In genomic region chr15:78750566-78750965, GRCh38 we compare ENCODE assay signal across 9 cellular contexts.
DNase-seq lines count a peak whose midpoint lies in the region; ATAC-seq and TF ChIP-seq lines count a peak whose summit lies in the region.
"Had no signal": no experiment of that assay in that cellular context is flagged by ENCODE, and none has a peak within 500 bp of the region (broad histone marks: within the 10 kb centered on the region; RNA-seq: fewer than 3 reads in every experiment).

No MANE protein-coding gene starts in this region.

- no peaks in the 10 kb centered on the region for H3K36me3 ChIP-seq in right lobe of liver
- H3K36me3 ChIP-seq in tibial artery: no peaks in the 10 kb centered on the region

- H3K27me3 ChIP-seq in right lobe of liver (no peaks in the 10 kb centered on the region), tibial artery (no peaks in the 10 kb centered on the region)

- H3K27ac ChIP-seq in right lobe of liver: no peak overlapping the region
- H3K27ac ChIP-seq in tibial artery: peak overlapping the region; percentile 24 to 57

- H3K4me3 ChIP-seq in right lobe of liver (no peak overlapping the region), tibial artery (peak overlapping the region; percentile 31 to 38)
- H3K4me3 ChIP-seq: mucosa of descending colon had no signal

- no peaks in the 10 kb centered on the region for H3K9me3 Mint-ChIP-seq in activated CD4-positive, alpha-beta T cell treated with anti-CD3 and anti-CD28 coated beads, Interleukin-2, amount 10 ng/mL, durations not matched to agents 24 days and 14 days
- H3K9me3 Mint-ChIP-seq in MCF 10A (ENCODE audit: unreplicated experiment): no peaks in the 10 kb centered on the region

- POLR2A ChIA-PET in MCF 10A (lab: Yijun Ruan, JAX): interaction anchor here (0.6 to 0.7 kb wide), 2 partner anchors 19 to 34 kb away, joined by 3 read pairs; no protein-coding TSS in a partner anchor

- H3K4me1 ChIP-seq in right lobe of liver (no peaks in the 10 kb centered on the region), tibial artery (peaks cover 0 to 16% (median 4%) of the 10 kb centered on the region in 4 donors)

- peaks cover 5% of the 10 kb centered on the region for H3K27me3 Mint-ChIP-seq in activated CD4-positive, alpha-beta T cell treated with anti-CD3 and anti-CD28 coated beads, Interleukin-2, amount 10 ng/mL, durations not matched to agents 24 days and 14 days
- no peaks in the 10 kb centered on the region for H3K27me3 Mint-ChIP-seq in MCF 10A (ENCODE audit: insufficient read depth, unreplicated experiment)

- H3K4me1 Mint-ChIP-seq in activated CD4-positive, alpha-beta T cell treated with anti-CD3 and anti-CD28 coated beads, Interleukin-2, amount 10 ng/mL, durations not matched to agents 24 days and 14 days: peaks cover 5% of the 10 kb centered on the region
- H3K4me1 Mint-ChIP-seq in MCF 10A (ENCODE audit: insufficient read depth, unreplicated experiment): peaks cover 5% of the 10 kb centered on the region

- intact Hi-C loops in activated CD4-positive, alpha-beta T cell treated with anti-CD3 and anti-CD28 coated beads, Interleukin-2, amount 10 ng/mL, durations not matched to agents 24 days and 14 days (cut with micrococcal nuclease): no loop called here
- intact Hi-C loops in MCF 10A (cut with micrococcal nuclease): loop anchor here (5.0 kb wide), 2 partner anchors 33 to 113 kb away; no protein-coding TSS in a partner anchor
- intact Hi-C loops in right lobe of liver (cut with DNase I): no loop called here
- intact Hi-C loops in tibial artery (cut with DNase I; ENCODE audit: low total_unique reads): loop anchor here (5.0 to 10.0 kb wide), 2 partner anchors 124 to 133 kb away; partner anchors contain the start of gene MORF4L1

- H3K4me3 Mint-ChIP-seq in activated CD4-positive, alpha-beta T cell treated with anti-CD3 and anti-CD28 coated beads, Interleukin-2, amount 10 ng/mL, durations not matched to agents 24 days and 14 days: peak overlapping the region; percentile 52
- H3K4me3 Mint-ChIP-seq in MCF 10A (ENCODE audit: unreplicated experiment): peak overlapping the region; percentile 51

- CTCF ChIA-PET in MCF 10A (lab: Yijun Ruan, JAX): interaction anchor here (0.6 to 5.3 kb wide), 18 partner anchors 11 to 243 kb away, joined by 3 to 30 read pairs (median 4); partner anchors contain the start of genes CHRNB4 and HYKK

- 22% methylated on average over 3 of the region's 7 CpGs for WGBS in right lobe of liver (ENCODE audit: insufficient coverage, low coverage, low lambda C conversion rate, missing lambda C conversion rate)

- no TSS peak for BruUV-seq in MCF 10A (replicated peaks; lab: Mats Ljungman, UMichigan)

- H3K27ac Mint-ChIP-seq in activated CD4-positive, alpha-beta T cell treated with anti-CD3 and anti-CD28 coated beads, Interleukin-2, amount 10 ng/mL, durations not matched to agents 24 days and 14 days: no peak overlapping the region
- H3K27ac Mint-ChIP-seq in MCF 10A (ENCODE audit: low read depth, unreplicated experiment): no peak overlapping the region

- no peaks in the 10 kb centered on the region for H3K36me3 Mint-ChIP-seq in activated CD4-positive, alpha-beta T cell treated with anti-CD3 and anti-CD28 coated beads, Interleukin-2, amount 10 ng/mL, durations not matched to agents 24 days and 14 days (ENCODE audit: low read depth)
- no peaks in the 10 kb centered on the region for H3K36me3 Mint-ChIP-seq in MCF 10A (ENCODE audit: insufficient read depth, unreplicated experiment)

- TF ChIP-seq CTCF in MCF 10A (IDR thresholded peaks at IDR 0.05; ENCODE audit: unreplicated experiment): no peak
- TF ChIP-seq CTCF in right lobe of liver (IDR thresholded peaks at IDR 0.05): no peak
- TF ChIP-seq CTCF in tibial artery (IDR thresholded peaks at IDR 0.05): no peak

- H3K9me3 ChIP-seq in right lobe of liver (no peaks in the 10 kb centered on the region), tibial artery (no peaks in the 10 kb centered on the region)
- H3K9me3 ChIP-seq: mucosa of descending colon had no signal

- TF ChIP-seq POLR2A in right lobe of liver (IDR thresholded peaks at IDR 0.05): no peak

- DNase-seq in activated CD4-positive, alpha-beta T cell treated with anti-CD3 and anti-CD28 coated beads, Interleukin-2, amount 10 ng/mL, durations not matched to agents 24 days and 14 days: no peak
- no peak for DNase-seq in activated CD4-positive, alpha-beta T cell treated with anti-CD3 and anti-CD28 coated beads for 48 hours
- DNase-seq in MCF 10A (ENCODE audit: unreplicated experiment) (no peak), right lobe of liver (peak in 2 of 3 donors; percentile 41 to 48), tibial artery (peak in 1 of 2 donors; percentile 22), NCI-H748 treated with DMSO at 0.1 percent for 48 hours (lab: John Stamatoyannopoulos, UW) (no peak)
- no peak for DNase-seq in stimulated activated CD4-positive, alpha-beta T cell treated with anti-CD3 and anti-CD28 coated beads, Interleukin-2, amount 100 ng/mL, for 24 hours

- ATAC-seq in right lobe of liver (peak; percentile 37 to 69 (median 44)), GM18873 (IDR thresholded peaks at IDR 0.05; ENCODE audit: low FRiP score, unreplicated experiment) (no peak)

Comparison
In these comparisons a context has a peak if more than half of its experiments do, and no peak if none do; other contexts are left out.
1. DNase-seq: peak in right lobe of liver (2 of 3); none in activated CD4-positive, alpha-beta T cell treated with anti-CD3 and anti-CD28 coated beads, Interleukin-2, amount 10 ng/mL, durations not matched to agents 24 days and 14 days (single experiment), activated CD4-positive, alpha-beta T cell treated with anti-CD3 and anti-CD28 coated beads for 48 hours (single experiment), MCF 10A (single experiment), NCI-H748 treated with DMSO at 0.1 percent for 48 hours (single experiment) and stimulated activated CD4-positive, alpha-beta T cell treated with anti-CD3 and anti-CD28 coated beads, Interleukin-2, amount 100 ng/mL, for 24 hours (0 of 2).
2. H3K27ac ChIP-seq: peak in tibial artery (2 of 2); none in right lobe of liver (0 of 3).
3. H3K4me3 ChIP-seq: peak in tibial artery (2 of 2); none in right lobe of liver (0 of 3).
4. intact Hi-C loops: an anchor here in MCF 10A (5.0 kb wide) and tibial artery (5.0 to 10.0 kb wide); none called in activated CD4-positive, alpha-beta T cell treated with anti-CD3 and anti-CD28 coated beads, Interleukin-2, amount 10 ng/mL, durations not matched to agents 24 days and 14 days and right lobe of liver.